22 cellular contexts compared by ENCODE assay signal in the genomic region with DNA sequence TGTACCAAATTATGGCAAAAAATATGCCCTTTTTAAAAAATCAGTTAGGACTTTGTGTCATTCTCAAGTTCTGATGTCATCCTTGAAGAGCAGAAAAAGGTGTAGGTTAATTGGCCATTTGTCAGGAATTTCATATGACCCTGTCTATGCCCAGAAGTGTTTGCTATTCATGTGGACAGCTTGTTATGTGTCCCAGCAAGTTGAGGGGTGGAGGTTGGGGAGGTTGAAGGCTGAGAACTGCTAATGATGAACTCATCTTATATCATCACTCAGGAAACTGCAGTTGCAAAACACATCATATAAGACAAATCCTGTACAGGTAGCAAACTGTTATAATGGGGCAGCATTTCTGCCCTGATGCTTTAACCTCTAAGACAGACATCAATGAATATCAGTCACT.
DNase-seq lines count a peak whose midpoint lies in the region; ATAC-seq, FAIRE-seq and TF ChIP-seq lines count a peak whose summit lies in the region.
"Had no signal": no experiment of that assay in that cellular context is flagged by ENCODE, and none has a peak within 500 bp of the region (broad histone marks: within the 10 kb centered on the region; RNA-seq: fewer than 3 reads in every experiment).

No MANE protein-coding gene starts in this region.

- no peak overlapping the region for H4K5ac ChIP-seq in IMR-90 (ENCODE audit: low read depth, low read length)

- no peak overlapping the region for H3K23ac ChIP-seq in IMR-90 (ENCODE audit: low read depth, low read length)

- H2BK120ac ChIP-seq in IMR-90 (ENCODE audit: low read depth, low read length): no peak overlapping the region

- DNase-seq in ELR (ENCODE audit: low read depth) (peak; percentile 30), IMR-90 (peak; percentile 33), choroid plexus epithelial cell (ENCODE audit: low read depth) (peak; percentile 28), keratinocyte (ENCODE audit: low read depth, low spot score) (peak; percentile 38), anterior cingulate cortex (lab: John Stamatoyannopoulos, UW) (no peak), occipital lobe (lab: John Stamatoyannopoulos, UW) (no peak), globus pallidus (ENCODE audit: low spot score) (no peak), body of pancreas (no peak)
- DNase-seq: AML-193; CD4-positive, CD25-positive, alpha-beta regulatory T cell; DMS79; GDM1; H9; KG1; MG63; NCI-H1930; NCI-H2171 treated with DMSO at 0.1 percent for 48 hours; NCI-H510A; NCI-H82; SIG-M5 had no signal

- in situ Hi-C loops in IMR-90 (cut with MboI; ENCODE audit: low sequenced_read_pairs): loop anchor here (10.0 kb wide), 1 partner anchor 268 kb away; no protein-coding TSS in a partner anchor

- no peak overlapping the region for H2BK15ac ChIP-seq in IMR-90 (ENCODE audit: low read depth, low read length)

- no peak overlapping the region for H4K91ac ChIP-seq in IMR-90 (ENCODE audit: insufficient read depth, low read depth, low read length)

- no peak overlapping the region for H3K14ac ChIP-seq in IMR-90 (replicated peaks; ENCODE audit: low read depth, low read length)

- TF ChIP-seq CTCF in IMR-90 (conservative IDR thresholded peaks at IDR 0.05; ENCODE audit: low read depth, low read length) (no peak), choroid plexus epithelial cell (conservative IDR thresholded peaks at IDR 0.05; ENCODE audit: low read depth, low read length) (no peak), keratinocyte (optimal IDR thresholded peaks at IDR 0.05 in 1 of 3, IDR thresholded peaks at IDR 0.05 in 1 of 3, conservative IDR thresholded peaks at IDR 0.05 in 1 of 3; ENCODE audit: extremely low read depth in 1 of 3, insufficient read depth in 2 of 3, low read length in 3 of 3) (no peak), body of pancreas (IDR thresholded peaks at IDR 0.05) (no peak)

- no peaks in the 10 kb centered on the region for H3K79me1 ChIP-seq in IMR-90 (ENCODE audit: low read depth in 1 of 2, low read length in 2 of 2)

- H3K9me1 ChIP-seq in IMR-90 (ENCODE audit: insufficient read depth, low read length): no peaks in the 10 kb centered on the region
- H3K9me1 ChIP-seq in keratinocyte (ENCODE audit: control insufficient read depth, extremely low read depth, insufficient read depth, low read length): no peaks in the 10 kb centered on the region

- no peak overlapping the region for H3K18ac ChIP-seq in IMR-90 (ENCODE audit: low read depth, low read length)

- H2AK5ac ChIP-seq in IMR-90 (ENCODE audit: low read depth, low read length): no peak overlapping the region

- H2BK20ac ChIP-seq in IMR-90 (ENCODE audit: low read depth, low read length): no peak overlapping the region

- no peak overlapping the region for H3K9ac ChIP-seq in IMR-90 (ENCODE audit: low read depth, low read length)
- H3K9ac ChIP-seq in keratinocyte (ENCODE audit: control insufficient read depth, extremely low read depth, insufficient read depth, low read length): no peak overlapping the region

- no peaks in the 10 kb centered on the region for H4K20me1 ChIP-seq in IMR-90 (ENCODE audit: insufficient read depth, low read length)
- no peaks in the 10 kb centered on the region for H4K20me1 ChIP-seq in keratinocyte (ENCODE audit: control insufficient read depth, extremely low read depth, insufficient read depth, low read length)

- H3K27ac ChIP-seq in IMR-90 (ENCODE audit: insufficient read depth, low read length): no peak overlapping the region
- H3K27ac ChIP-seq in keratinocyte (ENCODE audit: control insufficient read depth, insufficient read depth, low read length): peak overlapping the region; percentile 10
- no peak overlapping the region for H3K27ac ChIP-seq in body of pancreas

- no peaks in the 10 kb centered on the region for H3K36me3 ChIP-seq in IMR-90 (ENCODE audit: control insufficient read depth, insufficient read depth, low read length)
- no peaks in the 10 kb centered on the region for H3K36me3 ChIP-seq in keratinocyte (ENCODE audit: control insufficient read depth in 2 of 2, extremely low read depth in 1 of 2, insufficient read depth in 2 of 2, low read length in 2 of 2)
- peaks cover 0 to 2% of the 10 kb centered on the region in 2 donors for H3K36me3 ChIP-seq in body of pancreas (replicated peaks in 1 of 2; ENCODE audit: insufficient read depth in 1 of 2, low read depth in 2 of 2)

- dilution Hi-C loops in IMR-90 (cut with HindIII; ENCODE audit: low sequenced_read_pairs, unreplicated experiment) (no loop called here), keratinocyte (cut with MboI; ENCODE audit: extremely low pct_ligation_motif_present, low sequenced_read_pairs) (no loop called here)

- H3K4me2 ChIP-seq in IMR-90 (ENCODE audit: low read depth, low read length) (no peak overlapping the region), keratinocyte (ENCODE audit: control insufficient read depth, extremely low read depth, insufficient read depth, low read depth, low read length) (peak overlapping the region; percentile 1)

- H3K4ac ChIP-seq in IMR-90 (ENCODE audit: low read depth, low read length): no peak overlapping the region

- BruUV-seq in IMR-90 (replicated peaks; lab: Mats Ljungman, UMichigan): no TSS peak

- intact Hi-C loops in IMR-90 (cut with micrococcal nuclease): no loop called here
- intact Hi-C loops in body of pancreas (cut with DNase I): no loop called here

- no peak overlapping the region for H2AK9ac ChIP-seq in IMR-90 (replicated peaks; ENCODE audit: low read depth, low read length, poor library complexity)

- H2AFZ ChIP-seq in IMR-90 (replicated peaks; ENCODE audit: low read length, poor library complexity): no peak overlapping the region
- no peak overlapping the region for H2AFZ ChIP-seq in keratinocyte (ENCODE audit: control insufficient read depth, low read length)

- POLR2A ChIA-PET in IMR-90 (lab: Charles Lee; ENCODE audit: unreplicated experiment): no interaction called here

- H3K56ac ChIP-seq in IMR-90 (ENCODE audit: extremely low read depth, insufficient read depth, low read length): no peak overlapping the region

- CTCF ChIA-PET in IMR-90 (lab: Yijun Ruan, JAX): no interaction called here

- H3K9me3 ChIP-seq in IMR-90 (ENCODE audit: control insufficient read depth, insufficient read depth, low read length) (no peaks in the 10 kb centered on the region), keratinocyte (ENCODE audit: control insufficient read depth, low read depth, low read length) (no peaks in the 10 kb centered on the region), body of pancreas (no peaks in the 10 kb centered on the region)
- H3K9me3 ChIP-seq: MG63 had no signal

- no peaks in the 10 kb centered on the region for H3K79me2 ChIP-seq in keratinocyte (ENCODE audit: control insufficient read depth, insufficient read depth, low read length)

- peak; percentile 92 for FAIRE-seq in keratinocyte (lab: Jason Lieb, UNC)
- FAIRE-seq: GM12892, RCC 7860 had no signal

- H4K8ac ChIP-seq in IMR-90 (ENCODE audit: low read depth in 2 of 2, low read length in 2 of 2): no peak overlapping the region

- ATAC-seq in IMR-90 (ENCODE audit: low read depth): no peak; the same call in 1 of the 2 replicates
- no peak for ATAC-seq in body of pancreas

- H3K27me3 ChIP-seq in IMR-90 (ENCODE audit: control insufficient read depth, insufficient read depth, low read length): no peaks in the 10 kb centered on the region
- H3K27me3 ChIP-seq in keratinocyte (ENCODE audit: control insufficient read depth, extremely low read depth, insufficient read depth, low read length): no peaks in the 10 kb centered on the region
- no peaks in the 10 kb centered on the region for H3K27me3 ChIP-seq in body of pancreas
- H3K27me3 ChIP-seq: MG63 had no signal

- no peak for TF ChIP-seq RAD21 in IMR-90 (IDR thresholded peaks at IDR 0.05; ENCODE audit: low read length)

- H2BK5ac ChIP-seq in IMR-90 (ENCODE audit: low read depth, low read length, poor library complexity, severe bottlenecking): no peak overlapping the region

- H3K4me1 ChIP-seq in IMR-90 (ENCODE audit: control insufficient read depth, insufficient read depth, low read length) (no peaks in the 10 kb centered on the region), keratinocyte (ENCODE audit: control insufficient read depth, extremely low read depth, insufficient read depth, low read length) (peaks cover 12% of the 10 kb centered on the region), body of pancreas (peaks cover 11% of the 10 kb centered on the region)

- H3K4me3 ChIP-seq in IMR-90 (ENCODE audit: insufficient read depth, low read depth, low read length) (no peak overlapping the region), choroid plexus epithelial cell (ENCODE audit: low read depth, low read length) (no peak overlapping the region), keratinocyte (ENCODE audit: control insufficient read depth in 2 of 3, extremely low read depth in 1 of 3, insufficient read depth in 2 of 3, low read depth in 1 of 3, low read length in 3 of 3) (no peak overlapping the region), body of pancreas (no peak overlapping the region)
- H3K4me3 ChIP-seq: MG63 had no signal

- TF ChIP-seq POLR2A in IMR-90 (IDR thresholded peaks at IDR 0.05; ENCODE audit: low read depth, low read length) (no peak), body of pancreas (IDR thresholded peaks at IDR 0.05) (no peak)

TF ChIP-seq in IMR-90, 13 proteins besides CTCF, POLR2A, EP300 and RAD21:
- no peak for TF ChIP-seq RFX5 (IDR thresholded peaks at IDR 0.05; ENCODE audit: low read depth, low read length)
- no peak for TF ChIP-seq NFE2L2 (IDR thresholded peaks at IDR 0.05; ENCODE audit: low read depth, low read length)
- no peak for TF ChIP-seq CHD1 (IDR thresholded peaks at IDR 0.05; ENCODE audit: low read depth, low read length)

Comparison
In these comparisons a context has a peak if more than half of its experiments do, and no peak if none do; other contexts are left out.
1. DNase-seq: peak in ELR (single experiment), IMR-90 (single experiment), choroid plexus epithelial cell (single experiment) and keratinocyte (single experiment); none in anterior cingulate cortex (0 of 58), occipital lobe (single experiment), globus pallidus (single experiment) and body of pancreas (0 of 4).